8 cellular contexts compared by ENCODE assay signal in genomic region chr1:35505911-35506798, GRCh38. TPM values are rescaled to one million over a fixed set of nuclear protein-coding genes. Genes with fewer than 3 reads are reported as not detected.
A peak's percentile ranks its signal among the peaks of the same experiment; 100 is the strongest.
DNase-seq lines count a peak whose midpoint lies in the region; TF ChIP-seq lines count a peak whose summit lies in the region.

No MANE protein-coding gene starts in this region.

- CTCF ChIA-PET in HEK293 (lab: Yijun Ruan, JAX), result interaction anchor here (0.5 to 1.1 kb wide), 3 partner anchors 59 to 958 kb away, joined by 3 read pairs; no protein-coding TSS in a partner anchor

- H3K4ac ChIP-seq in mesenchymal stem cell (ENCODE audit: low read depth in 1 of 2, low read length in 2 of 2), result no peak overlapping the region

- in situ Hi-C loops in astrocyte of the cerebellum (cut with HindIII; ENCODE audit: low sequenced_read_pairs), result no loop called here

- H3K4me3 ChIP-seq in HEK293 (ENCODE audit: low read depth, low read length) (no peak overlapping the region), astrocyte of the cerebellum (ENCODE audit: low read depth, low read length) (no peak overlapping the region), mesenchymal stem cell (ENCODE audit: insufficient read depth in 1 of 2, low read depth in 1 of 2, low read length in 2 of 2) (peak overlapping the region in 1 of 2 experiments; percentile 45)

- H2BK5ac ChIP-seq in mesenchymal stem cell (ENCODE audit: low read depth, low read length, poor library complexity, severe bottlenecking), result peak overlapping the region; percentile 53

- H3K27me3 ChIP-seq in mesenchymal stem cell (ENCODE audit: control insufficient read depth in 1 of 2, insufficient read depth in 1 of 2, low read length in 2 of 2), result no peaks in the 10 kb centered on the region

- WGBS in mesenchymal stem cell, result 69% methylated on average over 4 of the region's 4 CpGs

- no peak overlapping the region for H2AFZ ChIP-seq in mesenchymal stem cell (ENCODE audit: low read depth, low read length)

- H2AK5ac ChIP-seq in mesenchymal stem cell (ENCODE audit: low read length, severe bottlenecking), result peak overlapping the region; percentile 46

- H3K36me3 ChIP-seq in HEK293 (ENCODE audit: control insufficient read depth in 2 of 2, insufficient read depth in 1 of 2, low read length in 2 of 2) (no peaks in the 10 kb centered on the region), mesenchymal stem cell (ENCODE audit: control insufficient read depth in 1 of 2, insufficient read depth in 2 of 2, low read depth in 1 of 2, low read length in 2 of 2) (peaks cover 0 to 4% of the 10 kb centered on the region in 2 experiments)

- intact Hi-C loops in posterior vena cava (cut with DNase I), result no loop called here

- POLR2A ChIA-PET in HEK293 (lab: Yijun Ruan, JAX), result interaction anchor here (1.0 kb wide), 1 partner anchor 70 kb away, joined by 3 read pairs; no protein-coding TSS in a partner anchor

- no peak overlapping the region for H3K14ac ChIP-seq in mesenchymal stem cell (ENCODE audit: low read length in 2 of 2)

- no peak overlapping the region for H2BK15ac ChIP-seq in mesenchymal stem cell (ENCODE audit: low read depth, poor library complexity, severe bottlenecking)

- no peak overlapping the region for H3K4me2 ChIP-seq in mesenchymal stem cell (ENCODE audit: low read length, poor library complexity, severe bottlenecking)

- no peak overlapping the region for H4K8ac ChIP-seq in mesenchymal stem cell (ENCODE audit: low read length)

- DNase-seq in GM04503 (ENCODE audit: low read depth) (peak; percentile 84), RPMI7951 (ENCODE audit: low read depth) (peak; percentile 98), astrocyte of the cerebellum (ENCODE audit: low read depth) (peak; percentile 91), mesenchymal stem cell (peak; percentile 91), SKM-1 (lab: John Stamatoyannopoulos, UW; ENCODE audit: unreplicated experiment) (no peak), NCI-H187 treated with DMSO at 0.1 percent for 48 hours (lab: John Stamatoyannopoulos, UW) (no peak), posterior vena cava (ENCODE audit: low spot score) (no peak)

- H3K23ac ChIP-seq in mesenchymal stem cell (ENCODE audit: low read length in 2 of 2), result no peak overlapping the region

- H3K27ac ChIP-seq in HEK293 (ENCODE audit: extremely low read depth, low read depth, low read length) (no peak overlapping the region; the same call in 1 of the 2 replicates), mesenchymal stem cell (ENCODE audit: low read length, poor library complexity, severe bottlenecking) (peak overlapping the region; percentile 8)

- peaks cover 14% of the 10 kb centered on the region for H3K4me1 ChIP-seq in HEK293 (ENCODE audit: control insufficient read depth, insufficient read depth, low read length)
- peaks cover 5% of the 10 kb centered on the region for H3K4me1 ChIP-seq in mesenchymal stem cell (ENCODE audit: control insufficient read depth, insufficient read depth, low read depth, low read length)

- H3K9me3 ChIP-seq in HEK293 (ENCODE audit: control insufficient read depth, insufficient read depth, low read depth, low read length) (no peaks in the 10 kb centered on the region), mesenchymal stem cell (ENCODE audit: control insufficient read depth, low read length) (no peaks in the 10 kb centered on the region)

- H4K91ac ChIP-seq in mesenchymal stem cell (ENCODE audit: low read length), result no peak overlapping the region

- H3K9ac ChIP-seq in mesenchymal stem cell (ENCODE audit: low read length), result no peak overlapping the region

- no peak for TF ChIP-seq CTCF in HEK293 (tag by site-specific recombination; IDR thresholded peaks at IDR 0.05)
- no peak for TF ChIP-seq CTCF in astrocyte of the cerebellum (IDR thresholded peaks at IDR 0.05; ENCODE audit: low read depth, low read length, missing control alignments)

- H3K79me1 ChIP-seq in mesenchymal stem cell (replicated peaks; ENCODE audit: low read length, poor library complexity, severe bottlenecking), result peaks cover 38% of the 10 kb centered on the region

- H3K18ac ChIP-seq in mesenchymal stem cell (ENCODE audit: low read depth in 1 of 2, low read length in 2 of 2), result peak overlapping the region; percentile 23 to 81

- H2BK120ac ChIP-seq in mesenchymal stem cell (ENCODE audit: low read depth, low read length), result no peak overlapping the region

- peak overlapping the region; percentile 18 to 77 for H2BK12ac ChIP-seq in mesenchymal stem cell (ENCODE audit: low read length in 2 of 2)

TF ChIP-seq in HEK293, 187 proteins besides CTCF, POLR2A, EP300 and RAD21 (continues in another document):
- TF ChIP-seq ZXDB (tag by site-specific recombination; IDR thresholded peaks at IDR 0.05) (peak; percentile 86), ZNF280D (tag by site-specific recombination; IDR thresholded peaks at IDR 0.05) (no peak), ZNF248 (tag by site-specific recombination; IDR thresholded peaks at IDR 0.05) (no peak), INSM2 (tag by site-specific recombination; IDR thresholded peaks at IDR 0.05) (peak; percentile 86; the same call in 1 of the 2 replicates), KLF10 (tag by site-specific recombination; IDR thresholded peaks at IDR 0.05) (no peak; the same call in none of the 2 replicates), ZNF423 (tag by site-specific recombination; IDR thresholded peaks at IDR 0.05) (peak; percentile 60; the same call in 1 of the 2 replicates), ZNF341 (tag by site-specific recombination; IDR thresholded peaks at IDR 0.05; ENCODE audit: low read depth) (no peak), MEIS1 (CRISPR knock-in tag; IDR thresholded peaks at IDR 0.05; ENCODE audit: borderline replicate concordance) (peak; percentile 55; the same call in 1 of the 2 replicates), MYNN (tag by site-specific recombination; IDR thresholded peaks at IDR 0.05; ENCODE audit: borderline replicate concordance) (no peak)

RNA-seq across cellular contexts. Expression of gene KIAA0319L, which starts 51.0 kb away (rescaled TPM):
- total RNA-seq in RPMI7951 (2014; rRNA removed; shearing (Covaris generic)), result 17.9 and 26.8 TPM in 2 replicates
- 37.8 TPM for polyA plus RNA-seq in mesenchymal stem cell (2013, experiment 1 of 2)
- polyA plus RNA-seq in mesenchymal stem cell (2013, experiment 2 of 2), result 37.6 TPM
- 10 to 100 TPM; 28.4 to 28.6 TPM for total RNA-seq in posterior vena cava

RNA-seq across cellular contexts. Expression of gene NCDN, which starts 51.4 kb away (rescaled TPM):
- 11.7 and 11.9 TPM in 2 replicates for total RNA-seq in RPMI7951 (2014; rRNA removed; shearing (Covaris generic))
- 19.5 TPM for polyA plus RNA-seq in mesenchymal stem cell (2013, experiment 1 of 2)
- 20.1 TPM for polyA plus RNA-seq in mesenchymal stem cell (2013, experiment 2 of 2)
- total RNA-seq in posterior vena cava, result 10 to 100 TPM; 16.6 to 22.6 TPM

Comparison
In these comparisons a context has a peak if more than half of its experiments do, and no peak if none do; other contexts are left out.
1. DNase-seq: peak in GM04503 (single experiment), RPMI7951 (single experiment), astrocyte of the cerebellum (single experiment) and mesenchymal stem cell (single experiment); none in SKM-1 (single experiment), NCI-H187 treated with DMSO at 0.1 percent for 48 hours (single experiment) and posterior vena cava (single experiment).